ENCODE assay signal across 8 cellular contexts in the genomic region with DNA sequence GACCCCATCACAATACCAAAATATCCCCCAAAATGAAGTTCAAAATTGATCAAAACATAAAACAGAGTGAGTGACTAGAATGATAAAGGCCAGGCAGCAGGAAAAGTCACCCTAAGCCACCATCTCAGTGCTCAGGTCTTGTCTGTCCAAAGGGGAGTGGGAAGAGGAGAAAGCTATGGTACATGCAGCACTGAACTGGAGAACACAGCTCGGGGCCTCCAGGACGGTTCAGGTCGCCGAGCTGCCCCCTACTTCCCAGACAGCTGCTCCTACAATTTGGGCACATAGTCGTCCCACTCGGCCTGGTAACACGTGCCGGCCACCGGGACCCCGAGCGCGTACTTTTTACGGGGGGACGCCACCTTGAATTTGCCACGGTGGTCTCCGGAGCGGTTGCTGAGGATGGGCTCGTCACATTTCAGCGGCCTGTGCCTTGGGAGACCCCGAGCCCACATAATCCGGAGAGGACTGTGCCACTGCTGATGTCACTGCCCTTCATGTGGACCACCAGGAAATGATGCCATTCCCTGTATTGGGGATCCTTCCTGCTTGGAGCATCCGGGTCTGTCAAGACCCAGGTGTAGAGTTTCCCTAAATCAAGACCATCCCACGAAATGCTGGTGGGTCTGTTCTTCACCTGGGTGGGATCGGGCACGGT. TPM values are rescaled to one million over a fixed set of nuclear protein-coding genes. Genes with fewer than 3 reads are reported as not detected.
DNase-seq lines count a peak whose midpoint lies in the region; ATAC-seq and TF ChIP-seq lines count a peak whose summit lies in the region.

No MANE protein-coding gene starts in this region.

- ATAC-seq in activated naive CD4-positive, alpha-beta T cell treated with anti-CD3 and anti-CD28 coated beads, Interleukin-2, amount 50 U/mL, for 72 hours, result no peak
- no peak for ATAC-seq in activated naive CD8-positive, alpha-beta T cell treated with anti-CD3 and anti-CD28 coated beads, Interleukin-2, amount 50 U/mL, for 24 hours
- ATAC-seq in left lung (no peak), GM19395 (IDR thresholded peaks at IDR 0.05; ENCODE audit: unreplicated experiment) (no peak)

- H3K4me1 Mint-ChIP-seq in activated naive CD4-positive, alpha-beta T cell treated with anti-CD3 and anti-CD28 coated beads, Interleukin-2, amount 50 U/mL, for 24 hours, result peaks cover 3% of the 10 kb centered on the region
- peaks cover 2% of the 10 kb centered on the region for H3K4me1 Mint-ChIP-seq in activated naive CD8-positive, alpha-beta T cell treated with anti-CD3 and anti-CD28 coated beads, Interleukin-2, amount 50 U/mL, for 24 hours

- no peak for TF ChIP-seq POLR2A in transverse colon (IDR thresholded peaks at IDR 0.05)

- in situ Hi-C loops in transverse colon (cut with MboI; ENCODE audit: low pct_ligation_motif_present in 1 of 4, low pct_unique_long_range_greater_than_20kb in 1 of 4, low sequenced_read_pairs in 3 of 4), result loop anchor here in 2 of 4 donors (5.0 to 25.0 kb wide), 2 partner anchors 126 to 336 kb away; no protein-coding TSS in a partner anchor

- no peaks in the 10 kb centered on the region for H3K27me3 Mint-ChIP-seq in activated naive CD4-positive, alpha-beta T cell treated with anti-CD3 and anti-CD28 coated beads, Interleukin-2, amount 50 U/mL, for 24 hours
- H3K27me3 Mint-ChIP-seq in activated naive CD8-positive, alpha-beta T cell treated with anti-CD3 and anti-CD28 coated beads, Interleukin-2, amount 50 U/mL, for 24 hours, result peaks cover 3% of the 10 kb centered on the region

- H3K9me3 ChIP-seq in left lung, result no peaks in the 10 kb centered on the region
- H3K9me3 ChIP-seq in transverse colon, result no peaks in the 10 kb centered on the region

- H3K27ac Mint-ChIP-seq in activated naive CD4-positive, alpha-beta T cell treated with anti-CD3 and anti-CD28 coated beads, Interleukin-2, amount 50 U/mL, for 24 hours, result no peak overlapping the region
- peak overlapping the region in 1 of 2 donors; percentile 26 for H3K27ac Mint-ChIP-seq in activated naive CD4-positive, alpha-beta T cell treated with anti-CD3 and anti-CD28 coated beads, Interleukin-2, amount 50 U/mL, for 72 hours
- H3K27ac Mint-ChIP-seq in activated naive CD8-positive, alpha-beta T cell treated with anti-CD3 and anti-CD28 coated beads, Interleukin-2, amount 50 U/mL, for 24 hours, result no peak overlapping the region

- no peaks in the 10 kb centered on the region for H3K9me3 Mint-ChIP-seq in activated naive CD4-positive, alpha-beta T cell treated with anti-CD3 and anti-CD28 coated beads, Interleukin-2, amount 50 U/mL, for 24 hours
- no peaks in the 10 kb centered on the region for H3K9me3 Mint-ChIP-seq in activated naive CD4-positive, alpha-beta T cell treated with anti-CD3 and anti-CD28 coated beads, Interleukin-2, amount 50 U/mL, for 72 hours
- no peaks in the 10 kb centered on the region for H3K9me3 Mint-ChIP-seq in activated naive CD8-positive, alpha-beta T cell treated with anti-CD3 and anti-CD28 coated beads, Interleukin-2, amount 50 U/mL, for 24 hours

- no peaks in the 10 kb centered on the region for H3K36me3 Mint-ChIP-seq in activated naive CD4-positive, alpha-beta T cell treated with anti-CD3 and anti-CD28 coated beads, Interleukin-2, amount 50 U/mL, for 24 hours
- no peaks in the 10 kb centered on the region for H3K36me3 Mint-ChIP-seq in activated naive CD4-positive, alpha-beta T cell treated with anti-CD3 and anti-CD28 coated beads, Interleukin-2, amount 50 U/mL, for 72 hours
- H3K36me3 Mint-ChIP-seq in activated naive CD8-positive, alpha-beta T cell treated with anti-CD3 and anti-CD28 coated beads, Interleukin-2, amount 50 U/mL, for 24 hours (ENCODE audit: low read depth), result no peaks in the 10 kb centered on the region

- DNase-seq in activated naive CD4-positive, alpha-beta T cell treated with anti-CD3 and anti-CD28 coated beads, Interleukin-2, amount 50 U/mL, for 72 hours (ENCODE audit: low spot score in 2 of 2), result no peak
- peak; percentile 3 for DNase-seq in activated naive CD8-positive, alpha-beta T cell treated with anti-CD3 and anti-CD28 coated beads, Interleukin-2, amount 50 U/mL, for 24 hours
- DNase-seq in left lung (no peak), transverse colon (no peak), mucosa of gallbladder (ENCODE audit: low spot score) (no peak)
- no peak for DNase-seq in stimulated activated naive CD4-positive, alpha-beta T cell (lab: John Stamatoyannopoulos, UW)

- intact Hi-C loops in left lung (cut with DNase I), result loop anchor here in 1 of 2 donors (10.0 kb wide), 1 partner anchor 319 kb away; no protein-coding TSS in a partner anchor
- intact Hi-C loops in transverse colon (cut with DNase I; ENCODE audit: low total_unique reads), result loop anchor here (10.0 kb wide), 1 partner anchor 129 kb away; no protein-coding TSS in a partner anchor

- TF ChIP-seq CTCF in left lung (IDR thresholded peaks at IDR 0.05), result no peak
- TF ChIP-seq CTCF in transverse colon (IDR thresholded peaks at IDR 0.05), result no peak

- H3K4me3 Mint-ChIP-seq in activated naive CD4-positive, alpha-beta T cell treated with anti-CD3 and anti-CD28 coated beads, Interleukin-2, amount 50 U/mL, for 24 hours, result peak overlapping the region; percentile 74
- peak overlapping the region; percentile 2 for H3K4me3 Mint-ChIP-seq in activated naive CD8-positive, alpha-beta T cell treated with anti-CD3 and anti-CD28 coated beads, Interleukin-2, amount 50 U/mL, for 24 hours

- H3K36me3 ChIP-seq in left lung (no peaks in the 10 kb centered on the region), transverse colon (no peaks in the 10 kb centered on the region)

- WGBS in transverse colon (ENCODE audit: low coverage in 1 of 2), 2 donors, result 67% methylated on average over 24 of the region's 25 CpGs; no CpG with 5 or more reads in 1 of the 2 donors

- peak overlapping the region; percentile 15 to 39 for H3K4me3 ChIP-seq in left lung
- H3K4me3 ChIP-seq in transverse colon, result peak overlapping the region; percentile 12 to 63 (median 38)

- TF ChIP-seq EP300 in transverse colon (IDR thresholded peaks at IDR 0.05; ENCODE audit: low read depth), result no peak

- no peak overlapping the region for H3K27ac ChIP-seq in left lung
- H3K27ac ChIP-seq in transverse colon, result peak overlapping the region in 1 of 4 donors; percentile 14

- H3K27me3 ChIP-seq in left lung, result peaks cover 0 to 12% of the 10 kb centered on the region in 2 donors
- no peaks in the 10 kb centered on the region for H3K27me3 ChIP-seq in transverse colon

- H3K4me1 ChIP-seq in left lung (peaks cover 0 to 9% of the 10 kb centered on the region in 2 donors), transverse colon (peaks cover 0 to 11% (median 3%) of the 10 kb centered on the region in 4 donors)

RNA-seq across cellular contexts. Expression of a gene that starts 31.6 kb away (rescaled TPM):
- total RNA-seq in activated naive CD4-positive, alpha-beta T cell treated with anti-CD3 and anti-CD28 coated beads, Interleukin-2, amount 50 U/mL, for 72 hours, result 1 to 10 TPM in 1 of 2 donors, under 1 TPM in 1; 0.80 to 2.4 TPM
- total RNA-seq in left lung (1 to 10 TPM; 3.4 to 7.3 TPM), transverse colon (1 to 10 TPM in 3 of 4 donors, under 1 TPM in 1; 0.40 to 5.6 (median 3.0) TPM), mucosa of gallbladder (11.1 TPM)
